Comparison of ENCODE assay signal across 8 cellular contexts in genomic region chr13:99982021-99982740, GRCh38. TPM values are rescaled to one million over a fixed set of nuclear protein-coding genes. Genes with fewer than 3 reads are reported as not detected.
DNase-seq lines count a peak whose midpoint lies in the region; ATAC-seq and TF ChIP-seq lines count a peak whose summit lies in the region.

No MANE protein-coding gene starts in this region.

- H3K4me1 ChIP-seq in ES-I3 (ENCODE audit: insufficient read depth, low read length) (peaks cover 9% of the 10 kb centered on the region; the same call in 1 of the 2 replicates), neutrophil (ENCODE audit: control insufficient read depth in 1 of 2, insufficient read depth in 1 of 2, low read depth in 1 of 2, low read length in 1 of 2) (peaks cover 21 to 55% of the 10 kb centered on the region in 2 experiments), uterus (peaks cover 0 to 35% of the 10 kb centered on the region in 2 donors)
- peaks cover 28% of the 10 kb centered on the region for H3K4me1 ChIP-seq in effector memory CD4-positive, alpha-beta T cell (ENCODE audit: control insufficient read depth, insufficient read depth, low read length, poor library complexity, severe bottlenecking)

- no peak for TF ChIP-seq POLR2A in uterus (IDR thresholded peaks at IDR 0.05)

- ATAC-seq in GM19035 (IDR thresholded peaks at IDR 0.05; ENCODE audit: unreplicated experiment) (no peak), HG02678 (IDR thresholded peaks at IDR 0.05; ENCODE audit: unreplicated experiment) (no peak)

- H3K9ac ChIP-seq in ES-I3 (ENCODE audit: low read depth, low read length), result peak overlapping the region; percentile 66

- H3K27ac ChIP-seq in effector memory CD4-positive, alpha-beta T cell (ENCODE audit: insufficient read depth, low read length, poor library complexity, severe bottlenecking), result no peak overlapping the region
- no peak overlapping the region for H3K27ac ChIP-seq in neutrophil
- no peak overlapping the region for H3K27ac ChIP-seq in uterus

- H3K36me3 ChIP-seq in ES-I3 (ENCODE audit: insufficient read depth, low read length) (no peaks in the 10 kb centered on the region), neutrophil (no peaks in the 10 kb centered on the region), uterus (no peaks in the 10 kb centered on the region)
- H3K36me3 ChIP-seq in effector memory CD4-positive, alpha-beta T cell (ENCODE audit: control insufficient read depth, insufficient read depth, low read length), result no peaks in the 10 kb centered on the region

- DNase-seq in NOMO-1 treated with DMSO at 0.1 percent for 48 hours (lab: John Stamatoyannopoulos, UW; ENCODE audit: unreplicated experiment) (peak; percentile 44), uterus (no peak), mucosa of gallbladder (ENCODE audit: low spot score) (no peak)
- no peak for DNase-seq in effector memory CD4-positive, alpha-beta T cell

- peaks cover 90% of the 10 kb centered on the region for H3K27me3 ChIP-seq in effector memory CD4-positive, alpha-beta T cell (replicated peaks; ENCODE audit: control insufficient read depth, insufficient read depth, low read length, poor library complexity, severe bottlenecking)
- H3K27me3 ChIP-seq in neutrophil (peaks cover 100% of the 10 kb centered on the region), uterus (peaks cover 51 to 71% of the 10 kb centered on the region in 2 donors)

- TF ChIP-seq CTCF in neutrophil (IDR thresholded peaks at IDR 0.05), result no peak
- TF ChIP-seq CTCF in uterus (IDR thresholded peaks at IDR 0.05), result no peak

- intact Hi-C loops in uterus (cut with DNase I; ENCODE audit: low total_unique reads), result no loop called here

- H3K4me3 ChIP-seq in effector memory CD4-positive, alpha-beta T cell (ENCODE audit: insufficient read depth, low read depth, low read length, poor library complexity, severe bottlenecking), result peak overlapping the region; percentile 27
- peak overlapping the region; percentile 12 to 49 for H3K4me3 ChIP-seq in neutrophil (ENCODE audit: low read depth in 1 of 2, low read length in 1 of 2)
- H3K4me3 ChIP-seq in uterus, result peak overlapping the region in 1 of 2 donors; percentile 36

- H3K9me3 ChIP-seq in ES-I3 (ENCODE audit: control insufficient read depth, insufficient read depth, low read length) (no peaks in the 10 kb centered on the region), neutrophil (peaks cover 7% of the 10 kb centered on the region), uterus (no peaks in the 10 kb centered on the region)
- peaks cover 17% of the 10 kb centered on the region for H3K9me3 ChIP-seq in effector memory CD4-positive, alpha-beta T cell (ENCODE audit: control insufficient read depth, low read length)

RNA-seq across cellular contexts. Expression of gene ZIC2, which starts 0.6 kb away (rescaled TPM):
- not detected for total RNA-seq in uterus
- total RNA-seq in mucosa of gallbladder, result 0.23 TPM

RNA-seq across cellular contexts. Expression of gene ZIC5, which starts 10.6 kb away (rescaled TPM):
- total RNA-seq in uterus (not detected), mucosa of gallbladder (0.03 TPM)
